ENCODE assay signal across 8 cellular contexts in the genomic region with DNA sequence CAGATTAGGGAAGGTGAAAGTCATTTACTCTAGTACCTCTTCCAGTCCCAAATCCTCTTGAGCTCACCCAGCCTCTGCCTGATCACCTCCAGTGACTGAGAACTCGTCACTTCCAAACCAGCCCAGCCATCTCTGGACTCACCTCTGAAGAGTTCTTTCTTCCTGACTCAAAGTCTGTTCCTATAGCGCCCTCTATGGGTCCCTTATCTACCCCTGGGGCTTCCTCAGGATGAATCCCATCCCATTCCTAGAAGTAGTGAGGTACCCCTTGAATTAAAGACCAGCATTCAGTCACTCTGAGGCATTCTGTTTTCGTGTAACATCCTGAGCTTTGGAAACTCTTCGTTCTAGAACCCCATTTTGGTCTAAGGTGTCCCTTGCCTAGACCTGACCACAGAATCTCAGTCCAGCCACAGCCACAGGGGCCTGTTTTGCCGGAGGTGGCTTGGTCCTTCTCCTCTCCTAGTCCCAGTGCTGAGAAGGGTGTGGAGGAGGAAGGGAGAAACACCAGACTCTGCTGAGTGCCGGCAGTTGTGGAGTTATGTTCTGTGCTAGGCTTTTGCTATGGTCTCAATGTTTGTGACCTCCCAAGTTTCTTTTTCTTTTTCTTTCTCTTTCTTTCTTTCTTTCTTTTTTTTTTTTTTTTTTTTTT. TPM values are rescaled to one million over a fixed set of nuclear protein-coding genes. Genes with fewer than 3 reads are reported as not detected.
A peak's percentile ranks its signal among the peaks of the same experiment; 100 is the strongest.
DNase-seq lines count a peak whose midpoint lies in the region; ATAC-seq and TF ChIP-seq lines count a peak whose summit lies in the region.

No MANE protein-coding gene starts in this region.

- no peak for ATAC-seq in Right ventricle myocardium superior (ENCODE audit: poor library complexity)
- no peak for ATAC-seq in HG02571 (IDR thresholded peaks at IDR 0.05; ENCODE audit: unreplicated experiment)

- H3K4me3 Mint-ChIP-seq in neural crest cell: no peak overlapping the region

- H3K4me3 ChIP-seq in WI38 (ENCODE audit: low read depth, low read length): no peak overlapping the region

- no peak overlapping the region for H3K27ac Mint-ChIP-seq in neural crest cell (ENCODE audit: unreplicated experiment)

- intact Hi-C loops in cardiac septum (cut with DNase I) (no loop called here), Right ventricle myocardium superior (cut with DNase I) (no loop called here)

- H3K4me1 Mint-ChIP-seq in neural crest cell: peaks cover 10% of the 10 kb centered on the region

- H3K27me3 Mint-ChIP-seq in neural crest cell (ENCODE audit: low read depth): peaks cover 32% of the 10 kb centered on the region

- H3K36me3 Mint-ChIP-seq in neural crest cell (ENCODE audit: low read depth): no peaks in the 10 kb centered on the region

- TF ChIP-seq CTCF in WI38 (IDR thresholded peaks at IDR 0.05; ENCODE audit: low read depth, low read length) (peak; percentile 34), neural crest cell (conservative IDR thresholded peaks at IDR 0.05) (peak; percentile 51)

- DNase-seq in cardiac septum (ENCODE audit: low spot score): peak; percentile 15
- no peak for DNase-seq in Right ventricle myocardium superior
- peak; percentile 85 for DNase-seq in NCI-H1694 (lab: John Stamatoyannopoulos, UW)
- DNase-seq in neural crest cell (ENCODE audit: low read depth, low spot score): no peak
- DNase-seq in stimulated activated CD4-positive, alpha-beta T cell treated with anti-CD3 and anti-CD28 coated beads, Interleukin-2, amount 100 ng/mL, for 24 hours: no peak
- no peak for DNase-seq in ureter (ENCODE audit: low spot score)

- no peaks in the 10 kb centered on the region for H3K9me3 Mint-ChIP-seq in neural crest cell

RNA-seq across cellular contexts. Expression of gene SIX3, which starts 32.7 kb away (rescaled TPM):
- total RNA-seq in cardiac septum (not detected), Right ventricle myocardium superior (not detected), neural crest cell (not detected in 2 replicates), ureter (not detected)

RNA-seq across cellular contexts. Expression of gene SIX2, which starts 35.1 kb away (rescaled TPM):
- total RNA-seq in cardiac septum: 0.89 TPM
- 0.65 TPM for total RNA-seq in Right ventricle myocardium superior
- 0.14 TPM in 1 of 2 replicates, not detected in the other for total RNA-seq in neural crest cell
- total RNA-seq in ureter: 1.2 TPM

Comparison
In these comparisons a context has a peak if more than half of its experiments do, and no peak if none do; other contexts are left out.
1. DNase-seq: peak in cardiac septum (single experiment) and NCI-H1694 (single experiment); none in Right ventricle myocardium superior (single experiment), neural crest cell (single experiment), stimulated activated CD4-positive, alpha-beta T cell treated with anti-CD3 and anti-CD28 coated beads, Interleukin-2, amount 100 ng/mL, for 24 hours (0 of 2) and ureter (single experiment).